In the genomic region with DNA sequence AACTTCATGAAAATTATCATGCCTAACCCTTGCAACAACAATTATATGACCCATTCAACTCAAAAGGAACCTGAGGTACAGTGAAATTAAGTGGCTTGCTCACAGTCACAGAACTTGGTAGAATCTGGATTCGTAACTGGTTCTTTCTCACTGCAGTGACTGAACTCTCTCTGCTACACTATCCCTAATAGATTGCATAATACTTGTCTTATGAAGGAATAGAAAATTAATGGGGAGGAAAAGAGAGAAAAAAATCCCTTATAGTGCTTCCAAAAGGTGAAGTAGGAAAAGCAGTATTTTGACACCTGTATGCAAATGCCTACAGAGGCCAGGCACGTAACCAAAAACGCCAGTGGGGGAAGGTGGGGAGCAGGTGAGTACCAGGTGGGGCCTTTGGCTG, we compare ENCODE assay signal across 13 cellular contexts.
"Had no signal": no experiment of that assay in that cellular context is flagged by ENCODE, and none has a peak within 500 bp of the region (broad histone marks: within the 10 kb centered on the region; RNA-seq: fewer than 3 reads in every experiment).

No MANE protein-coding gene starts in this region.

- ATAC-seq: body of pancreas; mucosa of descending colon; naive thymus-derived CD4-positive, alpha-beta T cell; stimulated activated effector memory CD8-positive, alpha-beta T cell treated with anti-CD3 and anti-CD28 coated beads, Interleukin-12 subunit alpha, Interleukin-12 subunit beta, amount 100 ng/mL, for 72 hours had no signal

- DNase-seq: activated CD4-positive, alpha-beta T cell treated with anti-CD3 and anti-CD28 coated beads, Interleukin-2, amount 10 ng/mL, durations not matched to agents 7 days and 5 days; activated gamma-delta T cell treated with Interleukin-2 at 50 U/mL for 16 hours; amygdala; body of pancreas; caudate nucleus; colonic mucosa; hypothalamus; left ventricle myocardium inferior; mucosa of descending colon; naive thymus-derived CD4-positive, alpha-beta T cell; stimulated activated CD4-positive, alpha-beta T cell treated with anti-CD3 and anti-CD28 coated beads, Interleukin-12 subunit alpha, Interleukin-12 subunit beta, amount 100 ng/mL, for 4 hours; stimulated activated CD4-positive, alpha-beta T cell treated with anti-CD3 and anti-CD28 coated beads, Interleukin-2, amount 100 ng/mL, for 24 hours had no signal
